8 cellular contexts compared by ENCODE assay signal in the genomic region with DNA sequence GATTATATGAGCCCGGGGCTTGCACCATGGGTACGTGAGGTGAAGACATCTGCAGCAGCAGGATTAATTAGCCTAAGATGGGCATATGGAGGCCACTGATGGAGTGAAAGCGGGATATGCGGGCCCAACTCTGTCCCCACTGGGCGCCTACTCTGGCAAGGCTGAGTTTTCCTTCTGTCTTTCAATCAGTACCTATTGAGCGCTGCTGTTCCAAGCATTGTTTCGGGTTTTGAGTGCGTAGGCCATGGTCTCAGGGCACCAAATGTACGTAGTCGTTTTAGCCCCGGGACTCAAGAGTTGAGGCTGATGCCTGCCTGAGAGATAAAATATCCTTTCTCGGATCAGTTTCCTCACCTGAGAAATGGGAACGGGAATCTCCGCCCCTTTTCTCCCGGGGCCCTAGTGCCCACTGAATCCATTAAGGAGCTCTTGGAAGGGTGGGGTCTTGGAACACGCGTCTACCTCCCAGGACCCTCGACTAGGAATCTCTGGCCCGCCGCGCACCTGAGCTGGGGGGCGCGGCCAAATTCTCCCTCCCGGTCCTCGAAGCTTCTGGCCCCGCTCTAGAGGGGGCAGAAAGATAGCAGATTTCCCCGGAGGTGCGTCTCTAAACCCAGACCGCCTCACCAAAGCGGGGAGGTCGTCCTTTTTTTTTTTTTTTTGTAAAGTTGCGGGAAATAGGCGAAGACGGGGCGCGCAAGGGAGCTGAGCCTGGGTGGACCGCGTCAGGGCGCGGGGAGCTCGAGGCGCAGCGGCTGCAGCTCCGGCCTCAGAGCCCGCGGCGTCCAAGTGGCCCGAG. TPM values are rescaled to one million over a fixed set of nuclear protein-coding genes. Genes with fewer than 3 reads are reported as not detected.
DNase-seq lines count a peak whose midpoint lies in the region; ATAC-seq and TF ChIP-seq lines count a peak whose summit lies in the region.

No MANE protein-coding gene starts in this region.

- H3K27ac Mint-ChIP-seq in GM23338 (no peak overlapping the region), T-helper 17 cell (no peak overlapping the region)

- ATAC-seq in GM23338 (no peak), T-helper 17 cell (no peak), left cardiac atrium (no peak), HG03196 (IDR thresholded peaks at IDR 0.05; ENCODE audit: unreplicated experiment) (no peak), GM19455 (IDR thresholded peaks at IDR 0.05; ENCODE audit: unreplicated experiment) (no peak)

- H4K20me1 ChIP-seq in GM23338 (replicated peaks; ENCODE audit: insufficient read depth), result peaks cover 20% of the 10 kb centered on the region

- peak overlapping the region; percentile 98 for H3K4me2 ChIP-seq in GM23338

- no peaks in the 10 kb centered on the region for H3K9me2 ChIP-seq in GM23338 (ENCODE audit: insufficient read depth)

- peaks cover 51% of the 10 kb centered on the region for H3K27me3 ChIP-seq in GM23338 (ENCODE audit: insufficient read depth)

- peak overlapping the region; percentile 57 for H2AFZ ChIP-seq in GM23338

- DNase-seq in GM23338 (ENCODE audit: low spot score), result peak; percentile 60
- no peak for DNase-seq in T-helper 17 cell
- peak; percentile 26 for DNase-seq in left cardiac atrium
- no peak for DNase-seq in skeletal muscle cell (ENCODE audit: low read depth)
- no peak for DNase-seq in amniotic stem cell (lab: John Stamatoyannopoulos, UW)
- no peak for DNase-seq in NCI-H345 (lab: John Stamatoyannopoulos, UW)

- H3K27me3 Mint-ChIP-seq in GM23338 (ENCODE audit: insufficient read depth, low read depth, poor library complexity) (peaks cover 53% of the 10 kb centered on the region), T-helper 17 cell (peaks cover 40% of the 10 kb centered on the region)

- H3K4me3 ChIP-seq in GM23338 (peak overlapping the region; percentile 96), skeletal muscle cell (ENCODE audit: low read depth, low read length) (peak overlapping the region; percentile 90)

- H3K9me3 Mint-ChIP-seq in GM23338, result peaks cover 5% of the 10 kb centered on the region; the same call in 1 of the 3 replicates

- H3K27ac ChIP-seq in GM23338 (ENCODE audit: low read depth), result no peak overlapping the region

- peaks cover 12% of the 10 kb centered on the region for H3K36me3 Mint-ChIP-seq in GM23338 (ENCODE audit: low read depth)
- peaks cover 6% of the 10 kb centered on the region for H3K36me3 Mint-ChIP-seq in T-helper 17 cell (ENCODE audit: low read depth)

- peaks cover 43% of the 10 kb centered on the region for H3K4me1 ChIP-seq in GM23338 (ENCODE audit: insufficient read depth)

- H3K9me3 ChIP-seq in T-helper 17 cell (ENCODE audit: control insufficient read depth, low read length, poor library complexity, severe bottlenecking), result no peaks in the 10 kb centered on the region

- peaks cover 57% of the 10 kb centered on the region for H3K4me1 Mint-ChIP-seq in GM23338
- H3K4me1 Mint-ChIP-seq in T-helper 17 cell, result peaks cover 29% of the 10 kb centered on the region

- intact Hi-C loops in left cardiac atrium (cut with DNase I), result no loop called here

- H3K4me3 Mint-ChIP-seq in GM23338 (peak overlapping the region; percentile 83), T-helper 17 cell (peak overlapping the region; percentile 73)

- peaks cover 26% of the 10 kb centered on the region for H3F3A ChIP-seq in GM23338 (replicated peaks; ENCODE audit: low read depth)

- no peaks in the 10 kb centered on the region for H3K36me3 ChIP-seq in GM23338 (ENCODE audit: insufficient read depth)

- H3K79me2 ChIP-seq in GM23338 (replicated peaks; ENCODE audit: insufficient read depth), result peaks cover 38% of the 10 kb centered on the region

- no peak for TF ChIP-seq CTCF in GM23338 (conservative IDR thresholded peaks at IDR 0.05; ENCODE audit: low read depth in 2 of 2)

TF ChIP-seq in GM23338, 12 proteins besides CTCF, POLR2A, EP300 and RAD21:
- peak; percentile 28 for TF ChIP-seq EZH2 (IDR thresholded peaks at IDR 0.05; ENCODE audit: low read depth, unreplicated experiment)
- TF ChIP-seq, protein P1, sequence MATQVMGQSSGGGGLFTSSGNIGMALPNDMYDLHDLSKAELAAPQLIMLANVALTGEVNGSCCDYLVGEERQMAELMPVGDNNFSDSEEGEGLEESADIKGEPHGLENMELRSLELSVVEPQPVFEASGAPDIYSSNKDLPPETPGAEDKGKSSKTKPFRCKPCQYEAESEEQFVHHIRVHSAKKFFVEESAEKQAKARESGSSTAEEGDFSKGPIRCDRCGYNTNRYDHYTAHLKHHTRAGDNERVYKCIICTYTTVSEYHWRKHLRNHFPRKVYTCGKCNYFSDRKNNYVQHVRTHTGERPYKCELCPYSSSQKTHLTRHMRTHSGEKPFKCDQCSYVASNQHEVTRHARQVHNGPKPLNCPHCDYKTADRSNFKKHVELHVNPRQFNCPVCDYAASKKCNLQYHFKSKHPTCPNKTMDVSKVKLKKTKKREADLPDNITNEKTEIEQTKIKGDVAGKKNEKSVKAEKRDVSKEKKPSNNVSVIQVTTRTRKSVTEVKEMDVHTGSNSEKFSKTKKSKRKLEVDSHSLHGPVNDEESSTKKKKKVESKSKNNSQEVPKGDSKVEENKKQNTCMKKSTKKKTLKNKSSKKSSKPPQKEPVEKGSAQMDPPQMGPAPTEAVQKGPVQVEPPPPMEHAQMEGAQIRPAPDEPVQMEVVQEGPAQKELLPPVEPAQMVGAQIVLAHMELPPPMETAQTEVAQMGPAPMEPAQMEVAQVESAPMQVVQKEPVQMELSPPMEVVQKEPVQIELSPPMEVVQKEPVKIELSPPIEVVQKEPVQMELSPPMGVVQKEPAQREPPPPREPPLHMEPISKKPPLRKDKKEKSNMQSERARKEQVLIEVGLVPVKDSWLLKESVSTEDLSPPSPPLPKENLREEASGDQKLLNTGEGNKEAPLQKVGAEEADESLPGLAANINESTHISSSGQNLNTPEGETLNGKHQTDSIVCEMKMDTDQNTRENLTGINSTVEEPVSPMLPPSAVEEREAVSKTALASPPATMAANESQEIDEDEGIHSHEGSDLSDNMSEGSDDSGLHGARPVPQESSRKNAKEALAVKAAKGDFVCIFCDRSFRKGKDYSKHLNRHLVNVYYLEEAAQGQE (IDR thresholded peaks at IDR 0.05; ENCODE audit: unreplicated experiment), result no peak

RNA-seq across cellular contexts. Expression of gene CXXC5, which starts 0.5 kb away (rescaled TPM):
- total RNA-seq in GM23338 (2014; rRNA removed; shearing (Covaris generic)), result 97.9 and 111 TPM in 2 replicates
- 63.3 and 65.0 TPM in 2 replicates for polyA plus RNA-seq in GM23338 (2016; fragmentation: Nextera tagmentation; extraction: Ambion mirVana)
- 1 to 10 TPM; 3.2 to 4.3 TPM for total RNA-seq in T-helper 17 cell
- total RNA-seq in left cardiac atrium, result 10 to 100 TPM; 33.4 to 44.1 TPM

Comparison
In these comparisons a context has a peak if more than half of its experiments do, and no peak if none do; other contexts are left out.
1. DNase-seq: peak in GM23338 (single experiment) and left cardiac atrium (single experiment); none in T-helper 17 cell (0 of 3), skeletal muscle cell (single experiment), amniotic stem cell (single experiment) and NCI-H345 (single experiment).
2. RNA of gene CXXC5, which starts 0.5 kb away (total RNA-seq): 97.9 to 111 TPM in GM23338 and 33.4 to 44.1 TPM in left cardiac atrium; 3.2 to 4.3 TPM in T-helper 17 cell; every median in the first group is over 4 times any median in the second.